ENCODE assay signal across 27 cellular contexts in the genomic region with DNA sequence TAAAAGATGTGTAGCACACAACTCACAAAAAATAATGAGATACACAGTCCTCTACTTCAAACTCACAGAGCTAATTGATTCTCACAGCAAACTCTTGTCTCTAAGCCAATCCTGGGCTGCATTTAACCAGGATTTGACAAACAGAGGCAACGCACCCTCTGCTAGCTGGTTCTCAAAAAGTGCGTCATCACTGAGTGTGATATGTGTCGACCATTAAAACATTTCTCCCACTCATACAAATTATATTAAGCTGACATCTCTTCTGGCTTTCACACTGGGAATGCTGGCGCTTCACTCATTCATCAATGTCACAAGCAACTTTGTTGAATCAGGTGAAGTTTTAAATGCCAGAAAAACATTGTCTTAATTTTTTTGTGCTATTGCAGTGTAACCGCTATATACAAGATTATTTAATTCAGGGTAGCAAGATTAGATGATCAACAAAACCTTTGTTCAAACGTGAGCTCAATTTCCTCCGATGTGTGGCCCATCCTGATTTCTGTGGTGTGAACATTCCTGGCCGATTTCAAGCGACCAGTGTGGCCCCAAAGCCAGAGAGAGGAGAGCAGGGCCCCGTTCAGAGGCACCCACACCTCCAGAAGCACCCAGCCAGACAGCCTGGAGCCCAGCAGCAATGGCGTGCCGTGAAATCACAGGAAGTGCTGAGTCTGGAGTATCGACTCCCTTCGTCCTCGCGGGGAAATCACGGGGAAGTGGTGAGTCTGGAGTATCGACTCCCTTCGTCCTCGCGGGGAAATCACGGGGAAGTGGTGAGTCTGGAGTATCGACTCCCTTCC. TPM values are rescaled to one million over a fixed set of nuclear protein-coding genes. Genes with fewer than 3 reads are reported as not detected.
A peak's percentile ranks its signal among the peaks of the same experiment; 100 is the strongest.
DNase-seq lines count a peak whose midpoint lies in the region; ATAC-seq and TF ChIP-seq lines count a peak whose summit lies in the region.
"Had no signal": no experiment of that assay in that cellular context is flagged by ENCODE, and none has a peak within 500 bp of the region (broad histone marks: within the 10 kb centered on the region; RNA-seq: fewer than 3 reads in every experiment).

No MANE protein-coding gene starts in this region.

- no peak for TF ChIP-seq CTCF in right atrium auricular region (IDR thresholded peaks at IDR 0.05)
- no peak for TF ChIP-seq CTCF in endothelial cell (IDR thresholded peaks at IDR 0.05; ENCODE audit: unreplicated experiment)
- no peak for TF ChIP-seq CTCF in omental fat pad (IDR thresholded peaks at IDR 0.05)

- H3K36me3 Mint-ChIP-seq in T-helper 17 cell (ENCODE audit: low read depth) (no peaks in the 10 kb centered on the region), endothelial cell (ENCODE audit: low read depth, unreplicated experiment) (peaks cover 10% of the 10 kb centered on the region)

- peaks cover 34% of the 10 kb centered on the region for H3K4me1 Mint-ChIP-seq in T-helper 17 cell
- peaks cover 8% of the 10 kb centered on the region for H3K4me1 Mint-ChIP-seq in endothelial cell (ENCODE audit: unreplicated experiment)

- ATAC-seq in Right ventricle myocardium inferior (no peak), T-helper 17 cell (no peak), omental fat pad (ENCODE audit: low FRiP score) (peak; percentile 23), sciatic nerve (no peak), HG02571 (IDR thresholded peaks at IDR 0.05; ENCODE audit: unreplicated experiment) (no peak)
- ATAC-seq: effector memory CD8-positive, alpha-beta T cell; gastrocnemius medialis; mucosa of descending colon; psoas muscle had no signal

- no peak overlapping the region for H3K27ac ChIP-seq in right atrium auricular region
- H3K27ac ChIP-seq: colonic mucosa, esophagus squamous epithelium, gastrocnemius medialis, GM23248, hepatocyte, neutrophil, psoas muscle, transverse colon, VCaP had no signal

- DNase-seq in right atrium auricular region (ENCODE audit: low spot score) (peak; percentile 11), Right ventricle myocardium inferior (ENCODE audit: missing footprints) (no peak), T-helper 17 cell (no peak), endothelial cell (ENCODE audit: low spot score) (no peak), omental fat pad (ENCODE audit: low spot score) (peak; percentile 7), sciatic nerve (ENCODE audit: low spot score) (no peak)
- DNase-seq: activated CD4-positive, alpha-beta T cell treated with anti-CD3 and anti-CD28 coated beads, Interleukin-2, amount 50 U/mL, for 4 hours; colonic mucosa; effector memory CD8-positive, alpha-beta T cell; esophagus squamous epithelium; gastrocnemius medialis; GF-D8; GM23248; IMR-90; mucosa of descending colon; NCI-H1092 treated with DMSO at 0.1 percent for 48 hours; NCI-H2029 treated with DMSO at 0.1 percent for 48 hours; NCI-H2227 treated with DMSO at 0.1 percent for 48 hours; NCI-H748 treated with DMSO at 0.1 percent for 48 hours; psoas muscle; SK-N-SH; stimulated activated CD8-positive, alpha-beta memory T cell treated with anti-CD3 and anti-CD28 coated beads, Interleukin-4, amount 100 ng/mL, for 48 hours; transverse colon had no signal

- H3K27me3 Mint-ChIP-seq in T-helper 17 cell, result no peaks in the 10 kb centered on the region
- H3K27me3 Mint-ChIP-seq in endothelial cell (ENCODE audit: unreplicated experiment), result peaks cover 6% of the 10 kb centered on the region
- H3K27me3 Mint-ChIP-seq: effector memory CD8-positive, alpha-beta T cell had no signal

- no peak overlapping the region for H3K4me3 ChIP-seq in right atrium auricular region
- H3K4me3 ChIP-seq: colonic mucosa, esophagus squamous epithelium, gastrocnemius medialis, GM23248, hepatocyte, mucosa of descending colon, psoas muscle, transverse colon had no signal

- intact Hi-C loops in Right ventricle myocardium inferior (cut with DNase I) (no loop called here), sciatic nerve (cut with DNase I) (no loop called here)

- H3K27ac Mint-ChIP-seq in T-helper 17 cell (peak overlapping the region; percentile 63), endothelial cell (ENCODE audit: unreplicated experiment) (peak overlapping the region; percentile 48)

- H3K4me3 Mint-ChIP-seq in T-helper 17 cell (peak overlapping the region; percentile 60), endothelial cell (ENCODE audit: unreplicated experiment) (peak overlapping the region; percentile 56)
- H3K4me3 Mint-ChIP-seq: effector memory CD8-positive, alpha-beta T cell had no signal

- no peaks in the 10 kb centered on the region for H3K9me3 ChIP-seq in right atrium auricular region
- no peaks in the 10 kb centered on the region for H3K9me3 ChIP-seq in T-helper 17 cell (ENCODE audit: control insufficient read depth, low read length, poor library complexity, severe bottlenecking)
- H3K9me3 ChIP-seq: colonic mucosa, esophagus squamous epithelium, gastrocnemius medialis, mucosa of descending colon, neutrophil, psoas muscle, SK-N-SH, transverse colon had no signal

- H3K36me3 ChIP-seq in right atrium auricular region, result no peaks in the 10 kb centered on the region
- H3K36me3 ChIP-seq: colonic mucosa, esophagus squamous epithelium, gastrocnemius medialis, neutrophil, transverse colon had no signal

- H3K9me3 Mint-ChIP-seq in endothelial cell (ENCODE audit: unreplicated experiment), result no peaks in the 10 kb centered on the region
- H3K9me3 Mint-ChIP-seq: effector memory CD8-positive, alpha-beta T cell had no signal

- H3K4me1 ChIP-seq in right atrium auricular region, result peaks cover 0 to 16% of the 10 kb centered on the region in 2 donors

- no peaks in the 10 kb centered on the region for H3K27me3 ChIP-seq in right atrium auricular region
- H3K27me3 ChIP-seq: colonic mucosa, gastrocnemius medialis, neutrophil, transverse colon had no signal

RNA-seq across cellular contexts. Expression of a gene that starts 49.4 kb away (rescaled TPM):
- total RNA-seq in right atrium auricular region (10 to 100 TPM; 10.2 to 13.2 TPM), Right ventricle myocardium inferior (12.7 TPM), T-helper 17 cell (100 to 1,000 TPM; 204 to 215 TPM), endothelial cell (ENCODE audit: unreplicated experiment) (34.0 TPM), omental fat pad (10 to 100 TPM; 28.1 to 73.4 (median 56.8) TPM), sciatic nerve (47.6 TPM)

Comparison
In these comparisons a context has a peak if more than half of its experiments do, and no peak if none do; other contexts are left out.
1. DNase-seq: peak in right atrium auricular region (single experiment) and omental fat pad (single experiment); none in Right ventricle myocardium inferior (single experiment), T-helper 17 cell (0 of 3), endothelial cell (single experiment) and sciatic nerve (single experiment).